In genomic region chr10:96574564-96574963, GRCh38 we compare ENCODE assay signal across 7 cellular contexts. TPM values are rescaled to one million over a fixed set of nuclear protein-coding genes. Genes with fewer than 3 reads are reported as not detected.
A peak's percentile ranks its signal among the peaks of the same experiment; 100 is the strongest.
DNase-seq lines count a peak whose midpoint lies in the region; ATAC-seq, FAIRE-seq and TF ChIP-seq lines count a peak whose summit lies in the region.
"Not testable (repeated sequence)": the region's sequence is repeated elsewhere in the genome, so short reads cannot be mapped to it uniquely, and the experiment has no call there.

No MANE protein-coding gene starts in this region.

- peaks cover 86% of the 10 kb centered on the region for H4K20me1 ChIP-seq in astrocyte (ENCODE audit: insufficient read depth, low read length)

- not testable (repeated sequence) for H3K4me3 ChIP-seq in HEK293 (ENCODE audit: low read depth, low read length); astrocyte (ENCODE audit: insufficient read depth, low read depth, low read length)

- H3K36me3 ChIP-seq in HEK293 (ENCODE audit: control insufficient read depth in 2 of 2, insufficient read depth in 1 of 2, low read length in 2 of 2): peaks cover 3 to 17% of the 10 kb centered on the region in 2 experiments; a peak in 2 of 3 replicates
- H3K36me3 ChIP-seq in astrocyte (ENCODE audit: insufficient read depth, low read length): not testable (repeated sequence)

- not testable (repeated sequence) for H3K27me3 ChIP-seq in astrocyte (ENCODE audit: insufficient read depth, low read length)

- peak overlapping the region; percentile 23 for H3K4me3 Mint-ChIP-seq in activated naive CD4-positive, alpha-beta T cell treated with anti-CD3 and anti-CD28 coated beads for 36 hours
- H3K4me3 Mint-ChIP-seq in astrocyte (ENCODE audit: unreplicated experiment): peak overlapping the region; percentile 45
- H3K4me3 Mint-ChIP-seq in central memory CD8-positive, alpha-beta T cell; natural killer cell: not testable (repeated sequence)

- H3K9me3 Mint-ChIP-seq in activated naive CD4-positive, alpha-beta T cell treated with anti-CD3 and anti-CD28 coated beads for 36 hours; astrocyte (ENCODE audit: unreplicated experiment); central memory CD8-positive, alpha-beta T cell; natural killer cell: not testable (repeated sequence)

- H2AFZ ChIP-seq in astrocyte (ENCODE audit: low read depth, low read length): not testable (repeated sequence)

- peak overlapping the region; percentile 49; the same call in 1 of the 2 replicates for H3K27ac ChIP-seq in C4-2B
- not testable (repeated sequence) for H3K27ac ChIP-seq in HEK293 (ENCODE audit: extremely low read depth, low read depth, low read length); astrocyte (ENCODE audit: low read depth, low read length)
- H3K27ac ChIP-seq in VCaP: peak overlapping the region; percentile 99

- peaks cover 49% of the 10 kb centered on the region for H3K4me1 Mint-ChIP-seq in activated naive CD4-positive, alpha-beta T cell treated with anti-CD3 and anti-CD28 coated beads for 36 hours (ENCODE audit: low read depth)
- H3K4me1 Mint-ChIP-seq in astrocyte (ENCODE audit: low read depth, unreplicated experiment): peaks cover 19% of the 10 kb centered on the region
- peaks cover 73% of the 10 kb centered on the region for H3K4me1 Mint-ChIP-seq in central memory CD8-positive, alpha-beta T cell
- H3K4me1 Mint-ChIP-seq in natural killer cell: peaks cover 78 to 80% of the 10 kb centered on the region in 2 donors

- not testable (repeated sequence) for H3K4me2 ChIP-seq in astrocyte (ENCODE audit: low read length)

- H3K27me3 Mint-ChIP-seq in activated naive CD4-positive, alpha-beta T cell treated with anti-CD3 and anti-CD28 coated beads for 36 hours (ENCODE audit: low read depth); astrocyte (ENCODE audit: low read depth, unreplicated experiment); central memory CD8-positive, alpha-beta T cell; natural killer cell (ENCODE audit: low read depth in 2 of 2): not testable (repeated sequence)

- CTCF ChIA-PET in HEK293 (lab: Yijun Ruan, JAX): interaction anchor here (0.8 kb wide), 1 partner anchor 18 kb away, joined by 7 read pairs; no protein-coding TSS in a partner anchor
- CTCF ChIA-PET in activated naive CD4-positive, alpha-beta T cell treated with anti-CD3 and anti-CD28 coated beads for 36 hours (lab: Charles Lee): not testable (repeated sequence)

- not testable (repeated sequence) for FAIRE-seq in astrocyte (lab: Jason Lieb, UNC)

- H3K27ac Mint-ChIP-seq in activated naive CD4-positive, alpha-beta T cell treated with anti-CD3 and anti-CD28 coated beads for 36 hours; astrocyte (ENCODE audit: unreplicated experiment): not testable (repeated sequence)
- H3K27ac Mint-ChIP-seq in central memory CD8-positive, alpha-beta T cell (ENCODE audit: low read depth): peak overlapping the region; percentile 27
- H3K27ac Mint-ChIP-seq in natural killer cell: peak overlapping the region; percentile 31 to 63

- peaks cover 29% of the 10 kb centered on the region for H3K36me3 Mint-ChIP-seq in activated naive CD4-positive, alpha-beta T cell treated with anti-CD3 and anti-CD28 coated beads for 36 hours (ENCODE audit: low read depth)
- H3K36me3 Mint-ChIP-seq in astrocyte (ENCODE audit: low read depth, unreplicated experiment); natural killer cell: not testable (repeated sequence)
- peaks cover 20% of the 10 kb centered on the region for H3K36me3 Mint-ChIP-seq in central memory CD8-positive, alpha-beta T cell (ENCODE audit: insufficient read depth)

- peaks cover 18% of the 10 kb centered on the region for H3K4me1 ChIP-seq in HEK293 (ENCODE audit: control insufficient read depth, insufficient read depth, low read length)
- not testable (repeated sequence) for H3K4me1 ChIP-seq in astrocyte (ENCODE audit: insufficient read depth, low read length)

- H3K9me3 ChIP-seq in HEK293 (ENCODE audit: control insufficient read depth, insufficient read depth, low read depth, low read length); astrocyte (ENCODE audit: insufficient read depth, low read depth, low read length): not testable (repeated sequence)

- intact Hi-C loops in activated naive CD4-positive, alpha-beta T cell treated with anti-CD3 and anti-CD28 coated beads for 36 hours (cut with micrococcal nuclease); natural killer cell (cut with micrococcal nuclease): not testable (repeated sequence)

- not testable (repeated sequence) for ATAC-seq in central memory CD8-positive, alpha-beta T cell (replicated peaks; ENCODE audit: extremely low read depth, poor library complexity, severe bottlenecking); natural killer cell

- POLR2A ChIA-PET in HEK293 (lab: Yijun Ruan, JAX): not testable (repeated sequence)

- peaks cover 99% of the 10 kb centered on the region for H3K79me2 ChIP-seq in astrocyte (ENCODE audit: insufficient read depth, low read length)

- not testable (repeated sequence) for TF ChIP-seq CTCF in C4-2B (conservative IDR thresholded peaks at IDR 0.05); HEK293 (tag by site-specific recombination; IDR thresholded peaks at IDR 0.05); VCaP (conservative IDR thresholded peaks at IDR 0.05); astrocyte (IDR thresholded peaks at IDR 0.05; ENCODE audit: insufficient read depth, low read depth, low read length); natural killer cell (IDR thresholded peaks at IDR 0.05)

- not testable (repeated sequence) for DNase-seq in activated naive CD4-positive, alpha-beta T cell treated with anti-CD3 and anti-CD28 coated beads for 36 hours; astrocyte (ENCODE audit: low read depth); central memory CD8-positive, alpha-beta T cell (ENCODE audit: low spot score in 2 of 2); natural killer cell

- not testable (repeated sequence) for H3K9ac ChIP-seq in astrocyte (ENCODE audit: low read length)

TF ChIP-seq in HEK293, 187 proteins besides CTCF, POLR2A, EP300 and RAD21:
- TF ChIP-seq, protein P1, sequence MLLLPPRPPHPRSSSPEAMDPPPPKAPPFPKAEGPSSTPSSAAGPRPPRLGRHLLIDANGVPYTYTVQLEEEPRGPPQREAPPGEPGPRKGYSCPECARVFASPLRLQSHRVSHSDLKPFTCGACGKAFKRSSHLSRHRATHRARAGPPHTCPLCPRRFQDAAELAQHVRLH (tag by site-specific recombination; IDR thresholded peaks at IDR 0.05): peak; percentile 76; the same call in 1 of the 2 replicates
- peak; percentile 97 for TF ChIP-seq ZNF146 (tag by site-specific recombination; IDR thresholded peaks at IDR 0.05)
TF ChIP-seq in HEK293: peak in this region for 2; not testable (repeated sequence) for 185.

RNA-seq across cellular contexts. Expression of gene TM9SF3, which starts 12.2 kb away (rescaled TPM):
- total RNA-seq in activated naive CD4-positive, alpha-beta T cell treated with anti-CD3 and anti-CD28 coated beads for 36 hours: 10 to 100 TPM; 39.6 to 41.0 TPM
- 198 and 200 TPM in 2 replicates for total RNA-seq in astrocyte
- 100 to 1,000 TPM; 113 to 119 (median 117) TPM for total RNA-seq in natural killer cell
